ENCODE assay signal across 10 cellular contexts in the genomic region with DNA sequence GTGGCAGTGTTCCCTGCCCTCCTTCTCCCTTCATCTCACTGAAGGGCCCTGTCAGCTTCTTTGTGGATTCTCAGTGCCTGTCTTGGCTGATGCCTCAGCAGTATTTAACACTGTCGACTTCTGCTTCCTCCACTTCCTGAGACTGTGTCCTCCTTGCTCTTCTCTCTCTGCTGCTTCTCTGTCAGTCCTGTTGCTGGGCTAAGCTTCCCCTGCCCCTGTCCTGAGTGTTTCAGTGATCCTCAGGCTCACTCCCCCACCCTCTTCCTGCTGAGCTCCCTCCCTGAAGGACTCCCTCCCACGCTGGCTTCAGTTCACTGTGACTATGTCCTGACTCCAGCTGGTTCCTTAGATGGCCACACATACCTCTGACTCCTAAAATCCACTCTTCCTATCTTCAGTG.
DNase-seq lines count a peak whose midpoint lies in the region; ATAC-seq and TF ChIP-seq lines count a peak whose summit lies in the region.
"Had no signal": no experiment of that assay in that cellular context is flagged by ENCODE, and none has a peak within 500 bp of the region (broad histone marks: within the 10 kb centered on the region; RNA-seq: fewer than 3 reads in every experiment).

No MANE protein-coding gene starts in this region.

- H3K9me3 ChIP-seq in CD4-positive, alpha-beta memory T cell (ENCODE audit: control insufficient read depth in 1 of 2, low read length in 2 of 2): no peaks in the 10 kb centered on the region
- no peaks in the 10 kb centered on the region for H3K9me3 ChIP-seq in T-helper 17 cell (ENCODE audit: control insufficient read depth, low read length, poor library complexity, severe bottlenecking)

- H3K9me3 Mint-ChIP-seq in CD4-positive, alpha-beta memory T cell: peaks cover 0 to 5% (median 0%) of the 10 kb centered on the region in 8 donors
- H3K9me3 Mint-ChIP-seq in neural crest cell: no peaks in the 10 kb centered on the region

- no peaks in the 10 kb centered on the region for H3K27me3 Mint-ChIP-seq in CD4-positive, alpha-beta memory T cell
- no peaks in the 10 kb centered on the region for H3K27me3 Mint-ChIP-seq in T-helper 17 cell
- no peaks in the 10 kb centered on the region for H3K27me3 Mint-ChIP-seq in neural crest cell (ENCODE audit: low read depth)

- peaks cover 12 to 20% (median 14%) of the 10 kb centered on the region in 4 donors for H3K4me1 Mint-ChIP-seq in CD4-positive, alpha-beta memory T cell
- H3K4me1 Mint-ChIP-seq in T-helper 17 cell (peaks cover 24% of the 10 kb centered on the region), neural crest cell (peaks cover 36% of the 10 kb centered on the region)

- TF ChIP-seq CTCF in fibroblast of villous mesenchyme (IDR thresholded peaks at IDR 0.05; ENCODE audit: insufficient read depth, low read depth, low read length): no peak
- TF ChIP-seq CTCF in neural crest cell (conservative IDR thresholded peaks at IDR 0.05): no peak
- no peak for TF ChIP-seq CTCF in GM13976 (IDR thresholded peaks at IDR 0.05; ENCODE audit: borderline replicate concordance, control extremely low read depth, extremely low read depth, insufficient read depth, missing control alignments)

- H3K27me3 ChIP-seq in CD4-positive, alpha-beta memory T cell (ENCODE audit: insufficient read depth, low read length): no peaks in the 10 kb centered on the region

- CTCF ChIA-PET in CD4-positive, alpha-beta memory T cell (lab: Charles Lee; ENCODE audit: partially characterized antibody): interaction anchor here (1.6 to 7.3 kb wide), 2 partner anchors 61 to 71 kb away, joined by 5 to 242 read pairs; partner anchors contain the start of gene CREM

- no peak for ATAC-seq in T-helper 17 cell
- no peak for ATAC-seq in HG02571 (IDR thresholded peaks at IDR 0.05; ENCODE audit: unreplicated experiment)

- peaks cover 19% of the 10 kb centered on the region for H3K4me1 ChIP-seq in CD4-positive, alpha-beta memory T cell (ENCODE audit: insufficient read depth, low read length)

- no peak overlapping the region for H3K27ac ChIP-seq in CD4-positive, alpha-beta memory T cell (ENCODE audit: low read depth, low read length)

- peaks cover 10 to 15% of the 10 kb centered on the region in 2 donors for H3K36me3 Mint-ChIP-seq in CD4-positive, alpha-beta memory T cell
- H3K36me3 Mint-ChIP-seq in T-helper 17 cell (ENCODE audit: low read depth) (peaks cover 7% of the 10 kb centered on the region), neural crest cell (ENCODE audit: low read depth) (peaks cover 10% of the 10 kb centered on the region)

- H3K4me3 ChIP-seq in CD4-positive, alpha-beta memory T cell (ENCODE audit: low read length in 2 of 2): no peak overlapping the region
- no peak overlapping the region for H3K4me3 ChIP-seq in fibroblast of villous mesenchyme (ENCODE audit: low read depth, low read length)

- H3K36me3 ChIP-seq in CD4-positive, alpha-beta memory T cell (ENCODE audit: insufficient read depth, low read length): no peaks in the 10 kb centered on the region

- in situ Hi-C loops in GM13976 (cut with MboI; ENCODE audit: low sequenced_read_pairs, unreplicated experiment): no loop called here

- peak overlapping the region; percentile 28 to 92 (median 65) for H3K27ac Mint-ChIP-seq in CD4-positive, alpha-beta memory T cell
- H3K27ac Mint-ChIP-seq in T-helper 17 cell (peak overlapping the region; percentile 99), neural crest cell (ENCODE audit: unreplicated experiment) (peak overlapping the region; percentile 69)

- H3K4me3 Mint-ChIP-seq in CD4-positive, alpha-beta memory T cell: no peak overlapping the region
- H3K4me3 Mint-ChIP-seq in T-helper 17 cell (no peak overlapping the region), neural crest cell (no peak overlapping the region)

- no peak for DNase-seq in CD4-positive, alpha-beta memory T cell
- no peak for DNase-seq in T-helper 17 cell
- peak; percentile 44 for DNase-seq in fibroblast of villous mesenchyme (ENCODE audit: low read depth)
- no peak for DNase-seq in neural crest cell (ENCODE audit: low read depth, low spot score)
- no peak for DNase-seq in HuH-7.5 (ENCODE audit: low spot score)
- DNase-seq in GM13976 (ENCODE audit: low spot score): no peak
- no peak for DNase-seq in NCI-H146 treated with DMSO at 0.1 percent for 48 hours (lab: John Stamatoyannopoulos, UW; ENCODE audit: unreplicated experiment)
- DNase-seq: DMS53, NCI-H1694 treated with DMSO at 0.1 percent for 48 hours had no signal

- intact Hi-C loops in CD4-positive, alpha-beta memory T cell (cut with micrococcal nuclease): no loop called here

- POLR2A ChIA-PET in CD4-positive, alpha-beta memory T cell (lab: Charles Lee; ENCODE audit: partially characterized antibody): interaction anchor here (1.0 to 1.5 kb wide), 2 partner anchors 16 to 64 kb away, joined by 3 to 5 read pairs; partner anchors contain the start of gene CREM
